In the genomic region with DNA sequence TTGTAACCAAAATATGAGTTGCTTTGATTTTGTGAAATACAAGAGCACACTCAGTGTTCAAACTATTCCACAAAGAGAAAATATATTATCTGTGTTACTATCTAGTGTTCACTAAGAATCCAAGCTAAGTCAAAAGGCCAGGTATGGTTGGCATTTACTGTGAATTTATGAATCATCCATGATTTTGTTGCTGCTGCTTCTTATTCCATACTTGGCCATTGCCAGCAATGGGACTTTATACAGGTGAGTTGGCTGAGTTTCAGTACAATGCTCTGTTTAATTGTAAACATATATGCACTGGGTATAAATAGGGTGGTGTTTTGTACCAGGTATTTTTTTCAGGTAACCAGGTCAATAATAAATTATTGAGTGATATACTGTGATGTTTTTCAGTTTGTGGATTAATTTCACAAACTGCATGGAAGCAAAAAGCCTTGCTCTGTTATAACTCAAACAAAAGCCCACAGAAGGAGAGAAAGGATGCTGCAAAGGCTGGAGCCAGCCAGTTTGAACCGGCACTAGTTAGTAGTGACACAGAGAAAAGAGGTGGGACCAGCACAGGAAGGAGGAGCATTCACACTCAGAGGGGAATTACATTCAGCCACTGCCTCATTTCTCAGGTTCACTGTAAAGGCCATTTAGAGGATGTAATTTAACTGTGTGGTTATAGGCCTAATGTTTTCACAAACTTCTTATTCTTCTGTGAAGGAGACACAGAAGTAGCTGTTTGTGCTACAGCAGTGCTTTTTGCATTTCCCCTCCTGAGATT, we compare ENCODE assay signal across 8 cellular contexts.
DNase-seq lines count a peak whose midpoint lies in the region; ATAC-seq, FAIRE-seq and TF ChIP-seq lines count a peak whose summit lies in the region.

No MANE protein-coding gene starts in this region.

- TF ChIP-seq CTCF in DND-41 (IDR thresholded peaks at IDR 0.05; ENCODE audit: borderline replicate concordance, extremely low read depth, low read length, poor library complexity, severe bottlenecking) (no peak), H1 (IDR thresholded peaks at IDR 0.05; ENCODE audit: control extremely low read depth in 1 of 3, insufficient read depth in 1 of 3, low read depth in 1 of 3, low read length in 3 of 3) (no peak)

- peak in 1 of 2 experiments; percentile 74; a peak in 2 of 3 replicates for TF ChIP-seq POLR2A in H1 (IDR thresholded peaks at IDR 0.05; ENCODE audit: control extremely low read depth in 1 of 2, low read depth in 2 of 2, low read length in 2 of 2)

- H4K20me1 ChIP-seq in DND-41 (ENCODE audit: insufficient read depth, low read length) (no peaks in the 10 kb centered on the region), H1 (replicated peaks in 1 of 2; ENCODE audit: control insufficient read depth in 1 of 2, insufficient read depth in 2 of 2, low read length in 2 of 2) (no peaks in the 10 kb centered on the region)

- H3K18ac ChIP-seq in H1 (ENCODE audit: extremely low read depth, low read length): no peak overlapping the region

- WGBS in H1 (ENCODE audit: extremely low coverage in 1 of 2, insufficient coverage in 1 of 2, insufficient read length in 1 of 2, insufficient replicate concordance in 2 of 2, low coverage in 1 of 2, low lambda C conversion rate in 2 of 2, missing lambda C conversion rate in 1 of 2), 2 experiments: 45% methylated on average over 1 of the region's 1 CpG; no CpG with 5 or more reads in 1 of the 2 experiments

- no peak overlapping the region for H3K23ac ChIP-seq in H1 (ENCODE audit: insufficient read length)

- no peak for DNase-seq in DND-41
- peak; percentile 9 for DNase-seq in RKO (ENCODE audit: low spot score)
- peak; percentile 9 to 53 for DNase-seq in H1 (ENCODE audit: low read depth in 1 of 2, low spot score in 2 of 2)
- DNase-seq in Right ventricle myocardium superior: no peak
- no peak for DNase-seq in HTR-8/SVneo (ENCODE audit: insufficient read length, low spot score)

- H3K9me3 ChIP-seq in DND-41 (ENCODE audit: insufficient read depth, low read length, severe bottlenecking) (no peaks in the 10 kb centered on the region), H1 (ENCODE audit: insufficient read depth in 2 of 2, low read depth in 1 of 2, low read length in 1 of 2) (no peaks in the 10 kb centered on the region), neuron (ENCODE audit: low read length) (no peaks in the 10 kb centered on the region)

- no peaks in the 10 kb centered on the region for H3K23me2 ChIP-seq in H1 (ENCODE audit: low read depth, low read length)

- no peak overlapping the region for H2BK5ac ChIP-seq in H1 (ENCODE audit: low read depth, low read length)

- H4K8ac ChIP-seq in H1 (ENCODE audit: extremely low read depth, insufficient read depth, low read length): no peak overlapping the region

- no peak overlapping the region for H3K4me3 ChIP-seq in DND-41 (ENCODE audit: low read depth in 1 of 2, low read length in 2 of 2)
- H3K4me3 ChIP-seq in H1 (ENCODE audit: extremely low read depth in 1 of 4, insufficient read depth in 2 of 4, low read depth in 3 of 4, low read length in 4 of 4): no peak overlapping the region
- H3K4me3 ChIP-seq in neuron (ENCODE audit: low read length): no peak overlapping the region

- no peak overlapping the region for H2AK5ac ChIP-seq in H1 (ENCODE audit: low read depth, low read length)

- H3K27me3 ChIP-seq in DND-41 (ENCODE audit: insufficient read depth, low read length, poor library complexity) (no peaks in the 10 kb centered on the region), H1 (replicated peaks in 1 of 4; ENCODE audit: control insufficient read depth in 3 of 4, extremely low read depth in 1 of 4, insufficient read depth in 3 of 4, low read length in 3 of 4) (no peaks in the 10 kb centered on the region), neuron (ENCODE audit: insufficient read depth, low read length) (no peaks in the 10 kb centered on the region)

- POLR2A ChIA-PET in H1 (lab: Charles Lee; ENCODE audit: partially characterized antibody): interaction anchor here (1.0 kb wide), 1 partner anchor 11 kb away, joined by 4 read pairs; no protein-coding TSS in a partner anchor

- H2BK120ac ChIP-seq in H1 (replicated peaks; ENCODE audit: low read depth, low read length): no peak overlapping the region

- no peak overlapping the region for H4K91ac ChIP-seq in H1 (replicated peaks; ENCODE audit: insufficient read length, low read length)

- ATAC-seq in DND-41 (ENCODE audit: insufficient read depth, low read depth) (peak; percentile 58; the same call in 2 of the 3 replicates), GM19468 (IDR thresholded peaks at IDR 0.05; ENCODE audit: extremely low read depth, unreplicated experiment) (peak; percentile 81), HG03439 (IDR thresholded peaks at IDR 0.05; ENCODE audit: unreplicated experiment) (peak; percentile 99), Right ventricle myocardium superior (ENCODE audit: poor library complexity) (no peak)

- no peaks in the 10 kb centered on the region for H3K79me2 ChIP-seq in DND-41 (ENCODE audit: insufficient read depth, low read length)
- 0 out of 4 replicates have a peak, but pooled peaks cover 0 to 2% of the 10 kb centered on the region in 2 experiments for H3K79me2 ChIP-seq in H1 (ENCODE audit: control insufficient read depth in 1 of 2, insufficient read depth in 2 of 2, low read length in 2 of 2)

- FAIRE-seq in H1 (lab: Jason Lieb, UNC) (peak; percentile 99), HTR-8/SVneo (lab: Jason Lieb, UNC) (no peak)

- CTCF ChIA-PET in H1 (lab: Charles Lee; ENCODE audit: partially characterized antibody): interaction anchor here (0.6 to 1.8 kb wide), 3 partner anchors 9 to 397 kb away, joined by 3 to 6 read pairs (median 3); no protein-coding TSS in a partner anchor

- H3K9ac ChIP-seq in DND-41 (ENCODE audit: low read depth, low read length) (no peak overlapping the region), H1 (replicated peaks in 1 of 4; ENCODE audit: extremely low read depth in 1 of 4, low read depth in 3 of 4, low read length in 3 of 4) (peak overlapping the region in 3 of 4 experiments; percentile 54 to 61 (median 58); a peak in 4 of 7 replicates)

- H3K79me1 ChIP-seq in H1 (ENCODE audit: low read depth, low read length): no peaks in the 10 kb centered on the region

- H2AFZ ChIP-seq in DND-41 (ENCODE audit: low read depth, low read length) (no peak overlapping the region), H1 (ENCODE audit: low read length) (no peak overlapping the region), neuron (ENCODE audit: low read depth, low read length) (peak overlapping the region; percentile 50)

- H2BK20ac ChIP-seq in H1 (ENCODE audit: low read length): no peak overlapping the region

- H3K27ac ChIP-seq in DND-41 (ENCODE audit: low read length) (no peak overlapping the region), H1 (ENCODE audit: low read depth, low read length) (peak overlapping the region; percentile 68)

- no peak for TF ChIP-seq EP300 in H1 (IDR thresholded peaks at IDR 0.05; ENCODE audit: borderline replicate concordance in 1 of 2, low read depth in 2 of 2, low read length in 2 of 2)

- H3K36me3 ChIP-seq in DND-41 (ENCODE audit: insufficient read depth, low read length) (no peaks in the 10 kb centered on the region), H1 (ENCODE audit: control insufficient read depth in 2 of 4, insufficient read depth in 4 of 4, low read length in 3 of 4) (no peaks in the 10 kb centered on the region), neuron (ENCODE audit: insufficient read depth, low read length) (peaks cover 4% of the 10 kb centered on the region)

- no peak for TF ChIP-seq RAD21 in H1 (IDR thresholded peaks at IDR 0.05 in 1 of 2, conservative IDR thresholded peaks at IDR 0.05 in 1 of 2; ENCODE audit: low read depth in 2 of 2, low read length in 2 of 2)

- H2BK15ac ChIP-seq in H1 (ENCODE audit: low read length): no peak overlapping the region

- H3K4ac ChIP-seq in H1 (replicated peaks; ENCODE audit: insufficient read length, low read depth, low read length): no peak overlapping the region

- no peak overlapping the region for H3K56ac ChIP-seq in H1 (replicated peaks; ENCODE audit: insufficient read length, low read depth, low read length)

- H3K4me1 ChIP-seq in DND-41 (ENCODE audit: insufficient read depth, low read length): no peaks in the 10 kb centered on the region
- peaks cover 0 to 4% (median 1%) of the 10 kb centered on the region in 4 experiments; a peak in 3 of 7 replicates for H3K4me1 ChIP-seq in H1 (replicated peaks in 1 of 4; ENCODE audit: control insufficient read depth in 3 of 4, insufficient read depth in 4 of 4, low read length in 3 of 4)
- H3K4me1 ChIP-seq in neuron (ENCODE audit: insufficient read depth, low read length): peaks cover 17% of the 10 kb centered on the region

- H4K5ac ChIP-seq in H1 (ENCODE audit: insufficient read length, low read depth, low read length): no peak overlapping the region

- intact Hi-C loops in Right ventricle myocardium superior (cut with DNase I): no loop called here

- no peak overlapping the region for H3K4me2 ChIP-seq in DND-41 (ENCODE audit: insufficient read depth, low read length)
- H3K4me2 ChIP-seq in H1 (ENCODE audit: insufficient read depth in 1 of 2, low read depth in 2 of 2, low read length in 2 of 2): no peak overlapping the region

- H2BK12ac ChIP-seq in H1 (ENCODE audit: low read depth, low read length): no peak overlapping the region; the same call in 1 of the 2 replicates

- no peak overlapping the region for H3K14ac ChIP-seq in H1 (ENCODE audit: insufficient read length)

TF ChIP-seq in H1, 55 proteins besides CTCF, POLR2A, EP300 and RAD21:
- peak; percentile 88 for TF ChIP-seq JUN (IDR thresholded peaks at IDR 0.05; ENCODE audit: low read depth, low read length)
- TF ChIP-seq CBX5 (IDR thresholded peaks at IDR 0.05; ENCODE audit: low read depth, low read length): no peak
- TF ChIP-seq TAF7 (optimal IDR thresholded peaks at IDR 0.05; ENCODE audit: borderline replicate concordance, low read depth, low read length): peak; percentile 62
- no peak for TF ChIP-seq ZNF274 (IDR thresholded peaks at IDR 0.05; ENCODE audit: borderline replicate concordance, extremely low read depth, low read length)
- TF ChIP-seq GTF2F1 (IDR thresholded peaks at IDR 0.05; ENCODE audit: borderline replicate concordance, low read depth, low read length): no peak
- peak; percentile 10 for TF ChIP-seq ASH2L (IDR thresholded peaks at IDR 0.05; ENCODE audit: low read length)
- peak; percentile 66; the same call in 1 of the 2 replicates for TF ChIP-seq TAF1 (IDR thresholded peaks at IDR 0.05; ENCODE audit: low read depth, low read length)
- TF ChIP-seq JUND (IDR thresholded peaks at IDR 0.05; ENCODE audit: low read length): no peak
- peak; percentile 67 for TF ChIP-seq TBP (IDR thresholded peaks at IDR 0.05; ENCODE audit: low read depth, low read length)
- no peak for TF ChIP-seq CHD1 (IDR thresholded peaks at IDR 0.05; ENCODE audit: low read depth, low read length)
- 0 out of 2 replicates have a peak, but pooled peaks have one; percentile 17 for TF ChIP-seq POLR2AphosphoS5 (IDR thresholded peaks at IDR 0.05; ENCODE audit: low read depth, low read length)

Comparison
In these comparisons a context has a peak if more than half of its experiments do, and no peak if none do; other contexts are left out.
1. DNase-seq: peak in RKO (single experiment) and H1 (2 of 2); none in DND-41 (single experiment), Right ventricle myocardium superior (single experiment) and HTR-8/SVneo (single experiment).